Comparison of ENCODE assay signal across 9 cellular contexts in genomic region chr21:38830667-38831525, GRCh38. TPM values are rescaled to one million over a fixed set of nuclear protein-coding genes. Genes with fewer than 3 reads are reported as not detected.
DNase-seq lines count a peak whose midpoint lies in the region; ATAC-seq, FAIRE-seq and TF ChIP-seq lines count a peak whose summit lies in the region.
"Had no signal": no experiment of that assay in that cellular context is flagged by ENCODE, and none has a peak within 500 bp of the region (broad histone marks: within the 10 kb centered on the region; RNA-seq: fewer than 3 reads in every experiment).

No MANE protein-coding gene starts in this region.

- WGBS in psoas muscle, 3 donors: 87 to 93% (median 92%) methylated on average over 2 of the region's 2 CpGs
- WGBS in pancreas, 2 donors: 84 to 91% methylated on average over 2 of the region's 2 CpGs

- peak overlapping the region; percentile 79 for H3K27ac ChIP-seq in RWPE1
- peak overlapping the region; percentile 56 for H3K27ac ChIP-seq in psoas muscle
- H3K27ac ChIP-seq in pancreas: peak overlapping the region in 2 of 4 donors; percentile 14 to 41

- FAIRE-seq in pancreas (lab: Jason Lieb, UNC) (no peak), D721Med (lab: Jason Lieb, UNC) (no peak)

- CTCF ChIA-PET in RWPE1 (lab: Yijun Ruan, JAX): interaction anchor here (1.5 kb wide), 1 partner anchor 23 kb away, joined by 3 read pairs; no protein-coding TSS in a partner anchor

- TF ChIP-seq CTCF in RWPE1 (conservative IDR thresholded peaks at IDR 0.05; ENCODE audit: low read depth): no peak
- no peak for TF ChIP-seq CTCF in psoas muscle (IDR thresholded peaks at IDR 0.05)
- TF ChIP-seq CTCF in pancreas (IDR thresholded peaks at IDR 0.05): no peak
- no peak for TF ChIP-seq CTCF in D721Med (IDR thresholded peaks at IDR 0.05; ENCODE audit: insufficient read depth, missing control alignments)

- no peaks in the 10 kb centered on the region for H3K9me3 ChIP-seq in psoas muscle
- H3K9me3 ChIP-seq in pancreas: no peaks in the 10 kb centered on the region

- H3K27me3 ChIP-seq in psoas muscle (ENCODE audit: insufficient read depth in 3 of 3, low read length in 2 of 3) (no peaks in the 10 kb centered on the region), pancreas (no peaks in the 10 kb centered on the region)

- intact Hi-C loops in psoas muscle (cut with DNase I): no loop called here
- intact Hi-C loops in pancreas (cut with DNase I): no loop called here

- H3K4me3 ChIP-seq in psoas muscle (no peak overlapping the region), pancreas (no peak overlapping the region)

- DNase-seq in RWPE1 (ENCODE audit: low spot score): no peak
- no peak for DNase-seq in psoas muscle
- no peak for DNase-seq in pons (ENCODE audit: low spot score)
- DNase-seq in middle frontal gyrus (ENCODE audit: extremely low spot score, low spot score): no peak
- DNase-seq in pancreas: no peak
- DNase-seq in D721Med (ENCODE audit: insufficient read length, low spot score): no peak
- DNase-seq: activated T-cell treated with anti-CD3 and anti-CD28 coated beads, Interleukin-2, amount 50 U/mL, for 1 hour had no signal

- POLR2A ChIA-PET in RWPE1 (lab: Yijun Ruan, JAX; ENCODE audit: low non-redundant PET): no interaction called here

- ATAC-seq in GM18907 (IDR thresholded peaks at IDR 0.05; ENCODE audit: unreplicated experiment) (peak; percentile 93), HG02678 (IDR thresholded peaks at IDR 0.05; ENCODE audit: unreplicated experiment) (peak; percentile 89), psoas muscle (peak in 1 of 4 donors; percentile 17), pancreas (no peak)

- H3K4me1 ChIP-seq in psoas muscle (peaks cover 11% of the 10 kb centered on the region), pancreas (peaks cover 0 to 5% (median 0%) of the 10 kb centered on the region in 3 donors)

- H3K36me3 ChIP-seq in psoas muscle (ENCODE audit: insufficient read depth in 1 of 2, low read depth in 1 of 2) (no peaks in the 10 kb centered on the region), pancreas (no peaks in the 10 kb centered on the region)

RNA-seq across cellular contexts. Expression of gene ETS2, which starts 25.2 kb away (rescaled TPM):
- total RNA-seq in psoas muscle: 100 to 1,000 TPM in 1 of 4 donors, 10 to 100 TPM in 3; 37.0 to 494 (median 96.6) TPM
- polyA plus RNA-seq in psoas muscle: 100 to 1,000 TPM in 1 of 3 donors, 10 to 100 TPM in 2; 43.4 to 115 (median 57.8) TPM
- total RNA-seq in pancreas: 10 to 100 TPM; 11.6 to 30.0 (median 17.9) TPM
- polyA plus RNA-seq in pancreas: 10 to 100 TPM; 10.6 to 26.3 TPM

Comparison
In these comparisons a context has a peak if more than half of its experiments do, and no peak if none do; other contexts are left out.
1. ATAC-seq: peak in GM18907 (single experiment) and HG02678 (single experiment); none in pancreas (0 of 4).